Comparison of ENCODE assay signal across 7 cellular contexts in the genomic region with DNA sequence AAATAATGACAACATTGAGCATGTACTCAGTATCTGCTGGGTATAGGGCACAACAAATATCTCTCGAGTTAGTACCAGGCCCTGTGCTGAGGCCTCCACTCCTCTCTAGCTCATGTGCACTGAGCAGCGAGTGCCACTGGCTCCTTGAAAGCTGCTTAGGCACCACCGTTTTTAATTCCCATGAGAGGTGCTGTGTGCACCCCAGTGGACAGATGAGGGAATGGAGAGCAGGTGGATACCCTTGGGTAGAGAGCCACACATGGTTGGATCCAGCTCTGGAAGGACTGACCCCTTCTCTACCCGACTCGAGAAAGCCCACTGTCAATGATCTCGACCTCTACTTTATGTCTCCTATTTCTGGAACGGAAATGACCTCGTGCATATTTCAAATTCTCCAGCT. TPM values are rescaled to one million over a fixed set of nuclear protein-coding genes. Genes with fewer than 3 reads are reported as not detected.
DNase-seq lines count a peak whose midpoint lies in the region; ATAC-seq and TF ChIP-seq lines count a peak whose summit lies in the region.
"Not testable (repeated sequence)": the region's sequence is repeated elsewhere in the genome, so short reads cannot be mapped to it uniquely, and the experiment has no call there.

No MANE protein-coding gene starts in this region.

- not testable (repeated sequence) for H3K9me3 Mint-ChIP-seq in activated CD8-positive, alpha-beta T cell treated with anti-CD3 and anti-CD28 coated beads for 36 hours

- H2AFZ ChIP-seq in parathyroid adenoma, result not testable (repeated sequence)

- not testable (repeated sequence) for H3K27me3 ChIP-seq in Peyer's patch; parathyroid adenoma (ENCODE audit: control insufficient read depth, insufficient read depth, low read length)

- H3K36me3 Mint-ChIP-seq in activated CD8-positive, alpha-beta T cell treated with anti-CD3 and anti-CD28 coated beads for 36 hours (ENCODE audit: low read depth), result not testable (repeated sequence)

- H3K4me3 Mint-ChIP-seq in activated CD8-positive, alpha-beta T cell treated with anti-CD3 and anti-CD28 coated beads for 36 hours, result not testable (repeated sequence)

- not testable (repeated sequence) for H3K4me2 ChIP-seq in parathyroid adenoma (ENCODE audit: low read length)

- H3K4me3 ChIP-seq in Peyer's patch; parathyroid adenoma (ENCODE audit: low read depth, low read length): not testable (repeated sequence)

- H3K79me2 ChIP-seq in parathyroid adenoma, result not testable (repeated sequence)

- not testable (repeated sequence) for ATAC-seq in activated CD8-positive, alpha-beta T cell treated with anti-CD3 and anti-CD28 coated beads for 36 hours

- DNase-seq in ELF-1 (ENCODE audit: low read depth, low spot score), result peak; percentile 5
- DNase-seq in LHCN-M2 (ENCODE audit: low read depth), result peak; percentile 14
- peak in 2 of 3 donors; percentile 19 to 59 for DNase-seq in Peyer's patch
- DNase-seq in activated CD8-positive, alpha-beta T cell treated with anti-CD3 and anti-CD28 coated beads for 36 hours, result peak; percentile 28
- peak; percentile 36 for DNase-seq in cerebellar cortex (ENCODE audit: low spot score)
- peak; percentile 1 for DNase-seq in iris pigment epithelial cell (ENCODE audit: low read depth)

- TF ChIP-seq POLR2A in Peyer's patch (IDR thresholded peaks at IDR 0.05), result not testable (repeated sequence)

- intact Hi-C loops in activated CD8-positive, alpha-beta T cell treated with anti-CD3 and anti-CD28 coated beads for 36 hours (cut with micrococcal nuclease), result not testable (repeated sequence)

- CTCF ChIA-PET in activated CD8-positive, alpha-beta T cell treated with anti-CD3 and anti-CD28 coated beads for 36 hours (lab: Charles Lee), result not testable (repeated sequence)

- H3K27me3 Mint-ChIP-seq in activated CD8-positive, alpha-beta T cell treated with anti-CD3 and anti-CD28 coated beads for 36 hours, result not testable (repeated sequence)

- not testable (repeated sequence) for H3K4me1 Mint-ChIP-seq in activated CD8-positive, alpha-beta T cell treated with anti-CD3 and anti-CD28 coated beads for 36 hours (ENCODE audit: low read depth)

- H3K27ac ChIP-seq in Peyer's patch, parathyroid adenoma: not testable (repeated sequence)

- H3K9me3 ChIP-seq in Peyer's patch; parathyroid adenoma (ENCODE audit: control insufficient read depth, low read length): not testable (repeated sequence)

- peak in 1 of 6 experiments; percentile 14 for TF ChIP-seq CTCF in Peyer's patch (IDR thresholded peaks at IDR 0.05)
- TF ChIP-seq CTCF in activated CD8-positive, alpha-beta T cell treated with anti-CD3 and anti-CD28 coated beads for 36 hours (IDR thresholded peaks at IDR 0.05), result not testable (repeated sequence)
- TF ChIP-seq CTCF in parathyroid adenoma (IDR thresholded peaks at IDR 0.05), result peak; percentile 10

- POLR2A ChIA-PET in activated CD8-positive, alpha-beta T cell treated with anti-CD3 and anti-CD28 coated beads for 36 hours (lab: Charles Lee), result not testable (repeated sequence)

- H3K9ac ChIP-seq in parathyroid adenoma, result not testable (repeated sequence)

- not testable (repeated sequence) for H3K27ac Mint-ChIP-seq in activated CD8-positive, alpha-beta T cell treated with anti-CD3 and anti-CD28 coated beads for 36 hours

- not testable (repeated sequence) for H3K4me1 ChIP-seq in Peyer's patch, parathyroid adenoma

- H3K36me3 ChIP-seq in Peyer's patch; parathyroid adenoma (ENCODE audit: control insufficient read depth, insufficient read depth, low read length): not testable (repeated sequence)

RNA-seq across cellular contexts. Expression of a gene that starts 58.7 kb away (rescaled TPM):
- total RNA-seq in LHCN-M2 (2014; rRNA removed) (17.7 and 20.2 TPM in 2 replicates), Peyer's patch (10 to 100 TPM in 2 of 4 donors, 1 to 10 TPM in 2; 3.5 to 48.7 (median 9.1) TPM)
- polyA plus RNA-seq in LHCN-M2 (2012), result 5.3 TPM
- 10 to 100 TPM; 20.8 to 21.1 TPM for total RNA-seq in activated CD8-positive, alpha-beta T cell treated with anti-CD3 and anti-CD28 coated beads for 36 hours
